ENCODE assay signal across 25 cellular contexts in the genomic region with DNA sequence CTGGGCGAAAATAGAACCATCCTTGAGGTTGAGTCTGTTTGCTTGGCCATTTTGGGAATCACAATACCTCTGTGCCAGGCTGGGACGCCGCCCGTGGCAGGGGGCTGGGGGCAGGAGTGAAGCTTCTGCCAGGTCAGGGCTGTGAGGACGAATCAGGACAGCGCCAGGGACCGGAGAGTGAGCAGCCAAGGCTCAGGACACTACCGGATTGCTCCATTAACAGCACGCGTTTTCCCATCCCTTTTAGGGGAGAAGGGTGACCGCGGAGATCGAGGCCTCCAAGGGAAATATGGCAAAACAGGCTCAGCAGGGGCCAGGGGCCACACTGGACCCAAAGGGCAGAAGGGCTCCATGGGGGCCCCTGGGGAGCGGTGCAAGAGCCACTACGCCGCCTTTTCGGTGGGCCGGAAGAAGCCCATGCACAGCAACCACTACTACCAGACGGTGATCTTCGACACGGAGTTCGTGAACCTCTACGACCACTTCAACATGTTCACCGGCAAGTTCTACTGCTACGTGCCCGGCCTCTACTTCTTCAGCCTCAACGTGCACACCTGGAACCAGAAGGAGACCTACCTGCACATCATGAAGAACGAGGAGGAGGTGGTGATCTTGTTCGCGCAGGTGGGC. TPM values are rescaled to one million over a fixed set of nuclear protein-coding genes. Genes with fewer than 3 reads are reported as not detected.
DNase-seq lines count a peak whose midpoint lies in the region; ATAC-seq and FAIRE-seq lines count a peak whose summit lies in the region.
"Had no signal": no experiment of that assay in that cellular context is flagged by ENCODE, and none has a peak within 500 bp of the region (broad histone marks: within the 10 kb centered on the region; RNA-seq: fewer than 3 reads in every experiment).

No MANE protein-coding gene starts in this region.

- H2BK12ac ChIP-seq in trophoblast cell (ENCODE audit: low read length): no peak overlapping the region

- no peak overlapping the region for H3K18ac ChIP-seq in trophoblast cell (ENCODE audit: low read length)

- H4K12ac ChIP-seq in trophoblast cell (ENCODE audit: low read depth, low read length): no peak overlapping the region

- no peak overlapping the region for H3K9ac ChIP-seq in trophoblast cell (ENCODE audit: low read length)

- no peak overlapping the region for H4K8ac ChIP-seq in trophoblast cell (ENCODE audit: low read depth, low read length)

- H3K27ac ChIP-seq in SJCRH30 (peak overlapping the region; percentile 78), trophoblast cell (ENCODE audit: low read depth, low read length) (peak overlapping the region; percentile 25)
- H3K27ac ChIP-seq: hepatocyte, lower lobe of right lung, prostate gland had no signal

- no peak for DNase-seq in SJCRH30
- peak; percentile 56 for DNase-seq in Right ventricle myocardium superior
- DNase-seq in trophoblast cell: no peak
- DNase-seq in urothelium cell line (ENCODE audit: low spot score): no peak
- DNase-seq in iPS-NIHi11 (ENCODE audit: low spot score): no peak
- DNase-seq in activated CD4-positive, alpha-beta T cell treated with anti-CD3 and anti-CD28 coated beads for 4 hours: no peak
- DNase-seq: activated CD4-positive, alpha-beta memory T cell treated with anti-CD3 and anti-CD28 coated beads for 36 hours; activated CD4-positive, CD25-positive, alpha-beta regulatory T cell; activated gamma-delta T cell treated with Interleukin-2 at 50 U/mL for 16 hours; adrenal gland; CD4-positive, alpha-beta memory T cell; cortex of kidney; GDM1; Kasumi-1; lower lobe of right lung; NCI-H187 treated with DMSO at 0.1 percent for 48 hours; NCI-H2227 treated with DMSO at 0.1 percent for 48 hours; NCI-H774; stimulated activated CD4-positive, alpha-beta T cell treated with anti-CD3 and anti-CD28 coated beads, Interleukin-2, amount 100 ng/mL, for 48 hours; stimulated activated naive CD8-positive, alpha-beta T cell treated with anti-CD3 and anti-CD28 coated beads, Interleukin-15, Interleukin-2, amounts not matched to agents 100 U/mL and 50 U/mL, for 24 hours had no signal

- intact Hi-C loops in Right ventricle myocardium superior (cut with DNase I): no loop called here

- WGBS in trophoblast cell (ENCODE audit: extremely low coverage, insufficient coverage, insufficient read length): no CpG with 5 or more reads among the region's 30 CpGs

- peaks cover 13% of the 10 kb centered on the region for H3K36me3 ChIP-seq in SJCRH30
- H3K36me3 ChIP-seq in trophoblast cell (ENCODE audit: control insufficient read depth in 1 of 2, insufficient read depth in 2 of 2, low read length in 2 of 2): no peaks in the 10 kb centered on the region
- H3K36me3 ChIP-seq: breast epithelium, prostate gland had no signal

- H3K4me1 ChIP-seq in SJCRH30 (peaks cover 39% of the 10 kb centered on the region), trophoblast cell (ENCODE audit: control insufficient read depth in 1 of 2, insufficient read depth in 2 of 2, low read length in 2 of 2) (no peaks in the 10 kb centered on the region)
- H3K4me1 ChIP-seq: breast epithelium, prostate gland had no signal

- H3K79me1 ChIP-seq in trophoblast cell (ENCODE audit: low read length): no peaks in the 10 kb centered on the region

- H3K4me2 ChIP-seq in trophoblast cell (ENCODE audit: low read length): no peak overlapping the region
- H3K4me2 ChIP-seq: hepatocyte, smooth muscle cell had no signal

- no peak overlapping the region for H2AK5ac ChIP-seq in trophoblast cell (ENCODE audit: low read length)

- no peak overlapping the region for H3K14ac ChIP-seq in trophoblast cell (ENCODE audit: low read length)

- H2BK120ac ChIP-seq in trophoblast cell (ENCODE audit: insufficient read depth, low read length, poor library complexity): no peak overlapping the region

- no peak overlapping the region for H2AFZ ChIP-seq in trophoblast cell (ENCODE audit: insufficient read depth, low read length, poor library complexity)
- H2AFZ ChIP-seq: hepatocyte had no signal

- peaks cover 7% of the 10 kb centered on the region for H3K9me3 ChIP-seq in SJCRH30 (replicated peaks)
- H3K9me3 ChIP-seq in trophoblast cell (ENCODE audit: insufficient read depth, low read depth, low read length): peaks cover 10% of the 10 kb centered on the region
- H3K9me3 ChIP-seq: adrenal gland, breast epithelium, lower lobe of right lung, prostate gland had no signal

- no peak overlapping the region for H2BK5ac ChIP-seq in trophoblast cell (ENCODE audit: low read depth, low read length, poor library complexity)

- H4K91ac ChIP-seq in trophoblast cell (ENCODE audit: low read depth, low read length): peak overlapping the region; percentile 30

- H3K79me2 ChIP-seq in trophoblast cell (ENCODE audit: control insufficient read depth, insufficient read depth, low read length, poor library complexity): no peaks in the 10 kb centered on the region
- H3K79me2 ChIP-seq: hepatocyte had no signal

- no peak overlapping the region for H3K23ac ChIP-seq in trophoblast cell (ENCODE audit: low read length)

- peak; percentile 94 for FAIRE-seq in urothelium cell line (lab: Jason Lieb, UNC)

- H3K4me3 ChIP-seq in SJCRH30: no peak overlapping the region
- H3K4me3 ChIP-seq in trophoblast cell (ENCODE audit: low read depth, low read length): no peak overlapping the region
- H3K4me3 ChIP-seq: adrenal gland, hepatocyte, lower lobe of right lung, prostate gland, smooth muscle cell had no signal

- no peak overlapping the region for H3K4ac ChIP-seq in trophoblast cell (ENCODE audit: low read depth, low read length)

- H3K27me3 ChIP-seq in SJCRH30 (no peaks in the 10 kb centered on the region), trophoblast cell (ENCODE audit: insufficient read depth, low read length) (no peaks in the 10 kb centered on the region)
- H3K27me3 ChIP-seq: adrenal gland, breast epithelium, hepatocyte had no signal

- ATAC-seq in Right ventricle myocardium superior (ENCODE audit: poor library complexity): peak; percentile 21
- no peak for ATAC-seq in GM19035 (IDR thresholded peaks at IDR 0.05; ENCODE audit: unreplicated experiment)
- ATAC-seq: lower lobe of right lung; stimulated activated naive CD8-positive, alpha-beta T cell treated with anti-CD3 and anti-CD28 coated beads, Interleukin-15, Interleukin-2, amounts not matched to agents 100 U/mL and 50 U/mL, for 24 hours had no signal

RNA-seq across cellular contexts. Expression of gene C1QTNF1, which starts 23.4 kb away (rescaled TPM):
- total RNA-seq in SJCRH30 (2014; rRNA removed; shearing (Covaris generic)): 45.7 and 48.3 TPM in 2 replicates
- total RNA-seq in Right ventricle myocardium superior: 143 TPM
- 11.5 and 12.7 TPM in 2 replicates for polyA plus RNA-seq in trophoblast cell (2013)
- total RNA-seq: CD4-positive, alpha-beta memory T cell had no signal
- polyA plus RNA-seq: CD4-positive, alpha-beta memory T cell had no signal

RNA-seq across cellular contexts. Expression of gene ENGASE, which starts 27.2 kb away (rescaled TPM):
- total RNA-seq in SJCRH30 (2014; rRNA removed; shearing (Covaris generic)): 56.3 and 82.5 TPM in 2 replicates
- 29.1 TPM for total RNA-seq in Right ventricle myocardium superior
- polyA plus RNA-seq in trophoblast cell (2013): 18.7 and 18.8 TPM in 2 replicates

RNA-seq across cellular contexts. Expression of gene CANT1, which starts 37.8 kb away (rescaled TPM):
- total RNA-seq in SJCRH30 (2014; rRNA removed; shearing (Covaris generic)): 89.0 and 98.6 TPM in 2 replicates
- total RNA-seq in Right ventricle myocardium superior: 29.8 TPM
- 60.8 and 62.9 TPM in 2 replicates for polyA plus RNA-seq in trophoblast cell (2013)
